23 cellular contexts compared by ENCODE assay signal in the genomic region with DNA sequence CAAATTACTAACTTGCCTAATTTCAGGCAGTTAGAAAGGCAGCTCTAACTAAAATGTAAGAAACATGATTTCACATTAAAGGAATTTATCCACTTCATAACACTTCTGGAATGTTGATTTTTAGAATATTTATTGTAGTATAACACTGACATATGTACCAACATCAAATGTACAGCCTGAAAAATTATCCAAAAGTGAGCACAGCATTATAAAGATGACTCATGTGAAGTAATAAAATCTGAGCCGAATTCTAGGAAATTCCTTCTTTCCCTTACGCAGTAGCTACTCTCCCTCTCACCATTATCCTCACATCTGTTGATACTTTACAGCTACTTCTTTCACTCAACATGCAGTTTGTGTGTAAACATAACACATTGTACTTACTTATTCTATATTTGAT.
"Had no signal": no experiment of that assay in that cellular context is flagged by ENCODE, and none has a peak within 500 bp of the region (broad histone marks: within the 10 kb centered on the region; RNA-seq: fewer than 3 reads in every experiment).

No MANE protein-coding gene starts in this region.

- H3K27ac ChIP-seq: brain microvascular endothelial cell, KMS-11, SK-N-MC, VCaP had no signal

- H3K36me3 ChIP-seq: brain microvascular endothelial cell had no signal

- ATAC-seq: activated T-helper 17 cell treated with anti-CD3 and anti-CD28 coated beads, Interleukin-2, amount 50 U/mL, for 72 hours; Right ventricle myocardium inferior had no signal

- H3K4me3 ChIP-seq: SK-N-MC had no signal

- H3K27me3 ChIP-seq: brain microvascular endothelial cell had no signal

- DNase-seq: activated CD4-positive, alpha-beta memory T cell treated with anti-CD3 and anti-CD28 coated beads, Interleukin-2, amount 10 ng/mL, durations not matched to agents 7 days and 5 days; activated CD4-positive, alpha-beta T cell treated with anti-CD3 and anti-CD28 coated beads, Interleukin-2, amount 10 ng/mL, durations not matched to agents 7 days and 5 days; activated CD4-positive, CD25-positive, alpha-beta regulatory T cell; activated gamma-delta T cell; activated naive CD4-positive, alpha-beta T cell treated with anti-CD3 and anti-CD28 coated beads for 36 hours; activated T-cell treated with anti-CD3 and anti-CD28 coated beads for 4 hours; activated T-cell treated with anti-CD3 and anti-CD28 coated beads, Interleukin-2, amount 50 U/mL, for 48 hours; amygdala; brain microvascular endothelial cell; cerebellar nuclear complex; MM.1S; NCI-H1105; NCI-H1436; NCI-H1694 treated with DMSO at 0.1 percent for 48 hours; NCI-H2029 treated with DMSO at 0.1 percent for 48 hours; NCI-H446; NCI-H524; T-helper 1 cell had no signal
